8 cellular contexts compared by ENCODE assay signal in the genomic region with DNA sequence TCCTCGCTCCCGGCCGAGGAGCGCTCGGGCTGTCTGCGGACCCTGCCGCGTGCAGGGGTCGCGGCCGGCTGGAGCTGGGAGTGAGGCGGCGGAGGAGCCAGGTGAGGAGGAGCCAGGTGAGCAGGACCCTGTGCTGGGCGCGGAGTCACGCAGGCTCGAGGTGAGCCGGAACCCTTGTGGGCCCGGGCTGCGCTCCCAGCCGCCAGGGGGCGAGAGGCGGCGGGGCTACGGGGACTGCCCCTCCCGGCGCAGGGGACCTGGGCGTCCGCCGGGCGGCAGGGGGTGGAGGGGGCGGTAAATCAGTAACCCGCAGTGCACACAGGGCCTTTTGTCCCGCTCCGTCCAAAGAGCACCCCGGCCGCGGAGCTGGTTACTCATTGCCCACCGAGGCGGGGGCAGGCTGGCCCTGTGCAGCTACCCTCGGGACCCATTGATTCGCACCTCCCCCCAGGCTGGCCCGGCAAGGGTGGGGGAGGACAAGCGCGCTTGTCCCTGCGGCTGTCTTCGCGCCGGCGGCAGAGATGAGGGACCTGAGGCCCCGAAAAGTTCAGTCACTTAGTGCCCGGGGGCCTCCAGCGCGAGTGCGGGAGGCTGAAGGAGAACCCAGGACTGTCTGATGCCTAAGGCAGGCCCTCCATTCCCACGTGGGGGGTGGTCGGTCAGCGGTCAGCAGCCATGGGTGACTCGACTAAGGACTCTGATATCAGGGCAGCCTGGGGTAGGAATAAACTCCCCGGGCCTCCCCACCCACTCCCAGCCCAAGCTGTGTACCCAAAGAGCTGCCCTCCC. TPM values are rescaled to one million over a fixed set of nuclear protein-coding genes. Genes with fewer than 3 reads are reported as not detected.
A peak's percentile ranks its signal among the peaks of the same experiment; 100 is the strongest.
DNase-seq lines count a peak whose midpoint lies in the region; ATAC-seq and TF ChIP-seq lines count a peak whose summit lies in the region.

No MANE protein-coding gene starts in this region.

- H3K9ac ChIP-seq in colonic mucosa (ENCODE audit: low read depth in 2 of 2, low read length in 2 of 2), result peak overlapping the region; percentile 76 to 93

- no peaks in the 10 kb centered on the region for H3K9me3 ChIP-seq in colonic mucosa
- no peaks in the 10 kb centered on the region for H3K9me3 ChIP-seq in mononuclear cell (ENCODE audit: low read depth, low read length)

- H3K36me3 ChIP-seq in colonic mucosa, result no peaks in the 10 kb centered on the region

- H3K4me1 ChIP-seq in colonic mucosa (no peaks in the 10 kb centered on the region), mononuclear cell (ENCODE audit: insufficient read depth, low read length) (peaks cover 10% of the 10 kb centered on the region)

- ATAC-seq in GM21423 (IDR thresholded peaks at IDR 0.05; ENCODE audit: unreplicated experiment), result peak; percentile 69

- H3K27me3 ChIP-seq in colonic mucosa (no peaks in the 10 kb centered on the region), mononuclear cell (ENCODE audit: insufficient read depth, low read length) (peaks cover 4% of the 10 kb centered on the region)

- H3K4me3 ChIP-seq in colonic mucosa, result peak overlapping the region; percentile 54
- H3K4me3 ChIP-seq in mononuclear cell (ENCODE audit: low read length), result peak overlapping the region; percentile 8

- DNase-seq in Caki2 (ENCODE audit: low read depth), result peak; percentile 97
- DNase-seq in KBM-7, result peak; percentile 79
- DNase-seq in activated CD4-positive, CD25-positive, alpha-beta regulatory T cell (lab: John Stamatoyannopoulos, UW), result peak; percentile 34 to 53 (median 44)
- DNase-seq in colonic mucosa, result peak; percentile 91
- DNase-seq in stimulated activated CD8-positive, alpha-beta memory T cell treated with anti-CD3 and anti-CD28 coated beads, Interleukin-4, amount 100 ng/mL, for 4 hours (ENCODE audit: low read depth in 2 of 2, low spot score in 1 of 2), result peak; percentile 3 to 22
- no peak for DNase-seq in NK-92 (lab: John Stamatoyannopoulos, UW; ENCODE audit: unreplicated experiment)

- intact Hi-C loops in colonic mucosa (cut with DNase I), result no loop called here

- in situ Hi-C loops in Caki2 (cut with HindIII; ENCODE audit: low pct_unique_long_range_greater_than_20kb, low sequenced_read_pairs) (no loop called here), KBM-7 (cut with MboI; ENCODE audit: low pct_unique_long_range_greater_than_20kb, low sequenced_read_pairs) (loop anchor here (25.0 kb wide), 1 partner anchor 425 kb away; no protein-coding TSS in a partner anchor)

- H3K27ac ChIP-seq in colonic mucosa, result peak overlapping the region; percentile 83

- TF ChIP-seq CTCF in colonic mucosa (IDR thresholded peaks at IDR 0.05), result peak; percentile 61

RNA-seq across cellular contexts. Expression of gene FGFR4, which starts 0.4 kb away (rescaled TPM):
- 110 and 132 TPM in 2 replicates for total RNA-seq in Caki2 (2014; rRNA removed; shearing (Covaris generic); ENCODE audit: low replicate concordance)
- total RNA-seq in colonic mucosa (100 to 1,000 TPM in 1 of 2 donors, 10 to 100 TPM in 1; 58.7 to 118 TPM), mononuclear cell (1.2 TPM)

RNA-seq across cellular contexts. Expression of gene NSD1, which starts 46.5 kb away (rescaled TPM):
- 15.4 and 18.5 TPM in 2 replicates for total RNA-seq in Caki2 (2014; rRNA removed; shearing (Covaris generic); ENCODE audit: low replicate concordance)
- 10 to 100 TPM; 53.0 to 77.9 TPM for total RNA-seq in colonic mucosa
- total RNA-seq in mononuclear cell, result 69.0 TPM

Comparison
In these comparisons a context has a peak if more than half of its experiments do, and no peak if none do; other contexts are left out.
1. RNA of gene FGFR4, which starts 0.4 kb away (total RNA-seq): 58.7 to 118 TPM in colonic mucosa and 110 to 132 TPM in Caki2; 1.2 TPM in mononuclear cell (single experiment); every median in the first group is over 10 times any median in the second.